Comparison of ENCODE assay signal across 1 cellular context in genomic region chr11:61647529-61647928, GRCh38.
A peak's percentile ranks its signal among the peaks of the same experiment; 100 is the strongest.
TF ChIP-seq lines count a peak whose summit lies in the region.

No MANE protein-coding gene starts in this region.

TF ChIP-seq in K562, 482 proteins besides CTCF, POLR2A, EP300 and RAD21 (continued from another document):
- TF ChIP-seq HNRNPLL (IDR thresholded peaks at IDR 0.05; ENCODE audit: low read depth, low read length, poor library complexity, severe bottlenecking): no peak
- no peak for TF ChIP-seq KAT7 (CRISPR knock-in tag; IDR thresholded peaks at IDR 0.05; ENCODE audit: borderline replicate concordance)
- no peak for TF ChIP-seq TCFL5 (CRISPR knock-in tag; conservative IDR thresholded peaks at IDR 0.05)
- TF ChIP-seq PPARD (CRISPR knock-in tag; IDR thresholded peaks at IDR 0.05): no peak
- TF ChIP-seq PCBP1 (IDR thresholded peaks at IDR 0.05; ENCODE audit: low read depth, low read length, poor library complexity, severe bottlenecking): no peak
- TF ChIP-seq TFE3 (CRISPR knock-in tag; IDR thresholded peaks at IDR 0.05): peak; percentile 86
- no peak for TF ChIP-seq STAT5B (CRISPR knock-in tag; IDR thresholded peaks at IDR 0.05)
- TF ChIP-seq USF1 (CRISPR knock-in tag; IDR thresholded peaks at IDR 0.05): peak; percentile 52
- TF ChIP-seq HLTF (IDR thresholded peaks at IDR 0.05): no peak
- no peak for TF ChIP-seq XRCC4 (IDR thresholded peaks at IDR 0.05; ENCODE audit: extremely low read depth, insufficient read depth, insufficient read length)
- no peak for TF ChIP-seq ZNF518B (CRISPR knock-in tag; IDR thresholded peaks at IDR 0.05)
- peak; percentile 34; the same call in 1 of the 2 replicates for TF ChIP-seq TOE1 (IDR thresholded peaks at IDR 0.05; ENCODE audit: borderline replicate concordance)
- TF ChIP-seq TOE1 (CRISPR knock-in tag; IDR thresholded peaks at IDR 0.05; ENCODE audit: borderline replicate concordance, low read depth): no peak
- no peak for TF ChIP-seq RB1 (IDR thresholded peaks at IDR 0.05; ENCODE audit: low read depth)
- no peak for TF ChIP-seq LEF1 (IDR thresholded peaks at IDR 0.05)
- no peak for TF ChIP-seq SMARCE1 (IDR thresholded peaks at IDR 0.05)
- TF ChIP-seq ILF3 (IDR thresholded peaks at IDR 0.05; ENCODE audit: borderline replicate concordance): no peak
- TF ChIP-seq RBM17 (IDR thresholded peaks at IDR 0.05; ENCODE audit: borderline replicate concordance, low read depth, low read length): no peak
- TF ChIP-seq SLC30A9 (CRISPR knock-in tag; IDR thresholded peaks at IDR 0.05): no peak
- TF ChIP-seq TBP (optimal IDR thresholded peaks at IDR 0.05; ENCODE audit: low read depth, low read length): no peak
- TF ChIP-seq EWSR1 (IDR thresholded peaks at IDR 0.05; ENCODE audit: borderline replicate concordance, low read depth, partially characterized antibody): no peak
- no peak for TF ChIP-seq CSDE1 (IDR thresholded peaks at IDR 0.05)
